In the genomic region with DNA sequence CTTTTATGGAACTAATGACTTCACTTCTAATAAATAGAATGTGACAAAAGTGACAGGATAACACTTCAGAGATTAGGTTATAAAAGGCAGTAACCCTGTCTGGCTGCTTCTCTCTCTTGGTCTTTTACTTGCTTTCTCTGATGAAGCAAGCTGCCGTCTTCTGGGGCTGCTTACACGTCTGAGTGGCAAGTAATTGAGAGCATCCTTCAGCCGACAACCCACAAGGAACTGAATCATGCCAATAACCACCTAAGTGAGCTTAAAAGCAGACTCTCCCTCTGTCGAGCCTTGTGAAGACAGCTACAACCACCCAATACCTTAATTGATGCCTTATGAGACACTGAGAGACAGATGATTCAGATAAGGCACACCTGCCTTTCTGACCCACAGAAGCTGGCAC, we compare ENCODE assay signal across 24 cellular contexts.
"Had no signal": no experiment of that assay in that cellular context is flagged by ENCODE, and none has a peak within 500 bp of the region (broad histone marks: within the 10 kb centered on the region; RNA-seq: fewer than 3 reads in every experiment).

No MANE protein-coding gene starts in this region.

- H3K4me1 Mint-ChIP-seq: naive thymus-derived CD8-positive, alpha-beta T cell; T-helper 17 cell had no signal

- DNase-seq: activated CD4-positive, alpha-beta T cell treated with anti-CD3 and anti-CD28 coated beads for 4 hours; activated CD4-positive, alpha-beta T cell treated with anti-CD3 and anti-CD28 coated beads, Interleukin-2, amount 50 U/mL, for 48 hours; activated CD4-positive, CD25-positive, alpha-beta regulatory T cell; activated CD8-positive, alpha-beta memory T cell treated with anti-CD3 and anti-CD28 coated beads, Interleukin-2, amount 50 U/mL, for 48 hours; activated naive CD4-positive, alpha-beta T cell; activated T-cell treated with anti-CD3 and anti-CD28 coated beads, Interleukin-2, amount 50 U/mL, for 4 hours; adrenal gland; colonic mucosa; kidney glomerular epithelial cell; left lung; naive thymus-derived CD8-positive, alpha-beta T cell; ovary; spleen; stimulated activated CD4-positive, alpha-beta T cell treated with anti-CD3 and anti-CD28 coated beads, Interleukin-4, amount 100 ng/mL, for 1 hour; stimulated activated naive CD8-positive, alpha-beta T cell treated with anti-CD3 and anti-CD28 coated beads, Interleukin-15, Interleukin-2, amounts not matched to agents 100 U/mL and 50 U/mL, for 24 hours; T-helper 17 cell; upper lobe of left lung had no signal

- H3K27ac Mint-ChIP-seq: activated naive CD8-positive, alpha-beta T cell; activated T-helper 2 cell treated with anti-CD3 and anti-CD28 coated beads, Interferon-gamma antibody, Interleukin-2, Interleukin-4, amounts not matched to agents 10 μg/mL and 5 μg/mL and 100 μg/mL, durations not matched to agents 14 hours and 24 hours and 36 hours; naive thymus-derived CD8-positive, alpha-beta T cell; T-helper 17 cell had no signal

- H3K27me3 ChIP-seq: adrenal gland, colonic mucosa, hepatocyte, left lung, neutrophil, ovary, right atrium auricular region, spleen, upper lobe of left lung had no signal

- H3K36me3 Mint-ChIP-seq: activated naive CD8-positive, alpha-beta T cell; naive thymus-derived CD8-positive, alpha-beta T cell had no signal

- H3K9me3 Mint-ChIP-seq: activated T-cell treated with anti-CD3 and anti-CD28 coated beads, Interleukin-2, amount 50 U/mL, for 4 hours had no signal

- H3K27me3 Mint-ChIP-seq: activated naive CD8-positive, alpha-beta T cell; naive thymus-derived CD8-positive, alpha-beta T cell; T-helper 17 cell had no signal

- H3K4me3 Mint-ChIP-seq: activated naive CD8-positive, alpha-beta T cell; activated T-cell treated with anti-CD3 and anti-CD28 coated beads, Interleukin-2, amount 50 U/mL, for 4 hours; naive thymus-derived CD8-positive, alpha-beta T cell; T-helper 17 cell had no signal

- H3K4me3 ChIP-seq: adrenal gland, colonic mucosa, hepatocyte, left lung, lung, ovary, prostate gland, right atrium auricular region, spleen, upper lobe of left lung had no signal

- H3K27ac ChIP-seq: adrenal gland, colonic mucosa, hepatocyte, left lung, neutrophil, ovary, prostate gland, right atrium auricular region, spleen, upper lobe of left lung had no signal
